Comparison of ENCODE assay signal across 1 cellular context in the genomic region with DNA sequence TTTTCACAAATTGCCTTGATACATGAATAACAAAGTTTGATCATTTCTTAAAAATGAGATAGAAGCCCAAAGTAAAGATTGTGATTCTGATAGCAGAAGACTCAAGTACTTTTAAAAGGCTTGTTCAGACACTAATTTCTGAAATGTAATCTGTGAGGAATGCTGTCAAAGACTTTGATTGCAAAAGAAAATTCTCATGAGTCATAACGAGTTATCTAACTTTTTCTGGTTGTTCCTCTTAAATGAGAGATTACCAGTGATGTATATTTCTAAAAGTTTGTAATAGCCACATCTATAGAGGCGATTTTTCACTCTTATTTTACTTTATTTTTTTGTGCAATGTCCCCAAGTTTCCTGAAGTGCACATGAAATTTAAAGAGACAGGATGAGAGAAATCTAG.
TF ChIP-seq lines count a peak whose summit lies in the region.

No MANE protein-coding gene starts in this region.

TF ChIP-seq in HepG2, 621 proteins besides CTCF, POLR2A, EP300 and RAD21 (continued from another document):
- peak; percentile 18; the same call in 1 of the 2 replicates for TF ChIP-seq BCL6 (CRISPR knock-in tag; IDR thresholded peaks at IDR 0.05)
